In genomic region chr10:21531164-21531563, GRCh38 we compare ENCODE assay signal across 11 cellular contexts. TPM values are rescaled to one million over a fixed set of nuclear protein-coding genes. Genes with fewer than 3 reads are reported as not detected.
DNase-seq lines count a peak whose midpoint lies in the region; ATAC-seq, FAIRE-seq and TF ChIP-seq lines count a peak whose summit lies in the region.
"Had no signal": no experiment of that assay in that cellular context is flagged by ENCODE, and none has a peak within 500 bp of the region (broad histone marks: within the 10 kb centered on the region; RNA-seq: fewer than 3 reads in every experiment).

No MANE protein-coding gene starts in this region.

- WGBS in body of pancreas, 2 donors = 48 to 56% methylated on average over 1 of the region's 1 CpG
- 47 to 74% methylated on average over 1 of the region's 1 CpG for WGBS in pancreas, 2 donors

- TF ChIP-seq POLR2A in body of pancreas (IDR thresholded peaks at IDR 0.05) = no peak

- TF ChIP-seq CTCF in body of pancreas (IDR thresholded peaks at IDR 0.05) (no peak), pancreas (IDR thresholded peaks at IDR 0.05) (no peak)
- no peak for TF ChIP-seq CTCF in activated CD8-positive, alpha-beta T cell treated with anti-CD3 and anti-CD28 coated beads for 36 hours (IDR thresholded peaks at IDR 0.05)

- FAIRE-seq in pancreas (lab: Jason Lieb, UNC) = peak; percentile 54

- peaks cover 30% of the 10 kb centered on the region for H3K4me1 ChIP-seq in body of pancreas
- peaks cover 15 to 26% (median 16%) of the 10 kb centered on the region in 3 donors for H3K4me1 ChIP-seq in pancreas

- peaks cover 33% of the 10 kb centered on the region for H3K4me1 Mint-ChIP-seq in activated CD8-positive, alpha-beta T cell treated with anti-CD3 and anti-CD28 coated beads for 36 hours (ENCODE audit: low read depth)

- H3K27me3 ChIP-seq in body of pancreas (no peaks in the 10 kb centered on the region), pancreas (no peaks in the 10 kb centered on the region)

- H3K4me3 Mint-ChIP-seq in activated CD8-positive, alpha-beta T cell treated with anti-CD3 and anti-CD28 coated beads for 36 hours = no peak overlapping the region

- H3K27me3 Mint-ChIP-seq in activated CD8-positive, alpha-beta T cell treated with anti-CD3 and anti-CD28 coated beads for 36 hours = peaks cover 7% of the 10 kb centered on the region

- H3K4me3 ChIP-seq in body of pancreas (no peak overlapping the region), pancreas (no peak overlapping the region)

- no peaks in the 10 kb centered on the region for H3K36me3 ChIP-seq in body of pancreas (replicated peaks in 1 of 2; ENCODE audit: insufficient read depth in 1 of 2, low read depth in 2 of 2)
- no peaks in the 10 kb centered on the region for H3K36me3 ChIP-seq in pancreas

- H3K27ac ChIP-seq in body of pancreas = peak overlapping the region in 3 of 4 donors; percentile 30 to 99 (median 99)
- H3K27ac ChIP-seq in pancreas = peak overlapping the region in 3 of 4 donors; percentile 12 to 99 (median 98)

- no peaks in the 10 kb centered on the region for H3K9me3 ChIP-seq in body of pancreas
- H3K9me3 ChIP-seq in pancreas = no peaks in the 10 kb centered on the region

- ATAC-seq in body of pancreas = no peak
- no peak for ATAC-seq in pancreas
- no peak for ATAC-seq in activated CD8-positive, alpha-beta T cell treated with anti-CD3 and anti-CD28 coated beads for 36 hours
- ATAC-seq: activated naive CD4-positive, alpha-beta T cell treated with anti-CD3 and anti-CD28 coated beads, Interleukin-2, amount 50 U/mL, for 72 hours had no signal

- intact Hi-C loops in body of pancreas (cut with DNase I) = no loop called here
- intact Hi-C loops in pancreas (cut with DNase I) = no loop called here
- intact Hi-C loops in activated CD8-positive, alpha-beta T cell treated with anti-CD3 and anti-CD28 coated beads for 36 hours (cut with micrococcal nuclease) = loop anchor here (5.0 kb wide), 1 partner anchor 34 kb away; no protein-coding TSS in a partner anchor

- POLR2A ChIA-PET in activated CD8-positive, alpha-beta T cell treated with anti-CD3 and anti-CD28 coated beads for 36 hours (lab: Charles Lee) = no interaction called here

- H3K36me3 Mint-ChIP-seq in activated CD8-positive, alpha-beta T cell treated with anti-CD3 and anti-CD28 coated beads for 36 hours (ENCODE audit: low read depth) = peaks cover 6% of the 10 kb centered on the region

- no peaks in the 10 kb centered on the region for H3K9me3 Mint-ChIP-seq in activated CD8-positive, alpha-beta T cell treated with anti-CD3 and anti-CD28 coated beads for 36 hours
- H3K9me3 Mint-ChIP-seq: activated naive CD4-positive, alpha-beta T cell treated with anti-CD3 and anti-CD28 coated beads, Interleukin-2, amount 50 U/mL, for 72 hours had no signal

- CTCF ChIA-PET in activated CD8-positive, alpha-beta T cell treated with anti-CD3 and anti-CD28 coated beads for 36 hours (lab: Charles Lee) = interaction anchor here (2.5 kb wide), 1 partner anchor 35 kb away, joined by 10 read pairs; no protein-coding TSS in a partner anchor

- no peak overlapping the region for H3K27ac Mint-ChIP-seq in activated CD8-positive, alpha-beta T cell treated with anti-CD3 and anti-CD28 coated beads for 36 hours
- H3K27ac Mint-ChIP-seq: activated naive CD4-positive, alpha-beta T cell treated with anti-CD3 and anti-CD28 coated beads, Interleukin-2, amount 50 U/mL, for 72 hours had no signal

- DNase-seq in DMS53 (lab: John Stamatoyannopoulos, UW) (peak; percentile 45), DMS53 treated with DMSO at 0.1 percent for 48 hours (lab: John Stamatoyannopoulos, UW; ENCODE audit: unreplicated experiment) (no peak), M059J (ENCODE audit: low read depth) (peak; percentile 49), body of pancreas (no peak), pancreas (no peak), T-helper 1 cell (no peak), foreskin melanocyte (no peak)
- no peak for DNase-seq in activated CD8-positive, alpha-beta T cell treated with anti-CD3 and anti-CD28 coated beads for 36 hours
- DNase-seq: naive B cell, NCI-H226 had no signal

RNA-seq across cellular contexts. Expression of gene MLLT10, which starts 2.9 kb away (rescaled TPM):
- total RNA-seq in M059J (2014; rRNA removed; shearing (Covaris generic)) = 9.1 and 9.3 TPM in 2 replicates
- total RNA-seq in body of pancreas = 10 to 100 TPM; 23.7 to 30.1 TPM
- 10 to 100 TPM; 10.7 to 25.1 (median 15.4) TPM for total RNA-seq in pancreas
- polyA plus RNA-seq in pancreas = 10 to 100 TPM; 11.3 to 14.5 TPM
- total RNA-seq in activated CD8-positive, alpha-beta T cell treated with anti-CD3 and anti-CD28 coated beads for 36 hours = 10 to 100 TPM; 33.9 to 36.4 TPM

RNA-seq across cellular contexts. Expression of gene SKIDA1, which starts 5.7 kb away (rescaled TPM):
- total RNA-seq in M059J (2014; rRNA removed; shearing (Covaris generic)) = 1.2 and 1.9 TPM in 2 replicates
- total RNA-seq in body of pancreas (1 to 10 TPM in 1 of 2 donors, under 1 TPM in 1; 0.78 to 1.3 TPM), pancreas (under 1 TPM; 0.51 to 0.97 (median 0.62) TPM)
- polyA plus RNA-seq in pancreas = under 1 TPM; 0.23 to 0.52 TPM
- total RNA-seq in activated CD8-positive, alpha-beta T cell treated with anti-CD3 and anti-CD28 coated beads for 36 hours = under 1 TPM; 0.11 to 0.36 TPM

Comparison
In these comparisons a context has a peak if more than half of its experiments do, and no peak if none do; other contexts are left out.
1. DNase-seq: peak in DMS53 (single experiment) and M059J (single experiment); none in DMS53 treated with DMSO at 0.1 percent for 48 hours (single experiment), body of pancreas (0 of 4), pancreas (0 of 6), T-helper 1 cell (0 of 5), activated CD8-positive, alpha-beta T cell treated with anti-CD3 and anti-CD28 coated beads for 36 hours (single experiment) and foreskin melanocyte (single experiment).